In the genomic region with DNA sequence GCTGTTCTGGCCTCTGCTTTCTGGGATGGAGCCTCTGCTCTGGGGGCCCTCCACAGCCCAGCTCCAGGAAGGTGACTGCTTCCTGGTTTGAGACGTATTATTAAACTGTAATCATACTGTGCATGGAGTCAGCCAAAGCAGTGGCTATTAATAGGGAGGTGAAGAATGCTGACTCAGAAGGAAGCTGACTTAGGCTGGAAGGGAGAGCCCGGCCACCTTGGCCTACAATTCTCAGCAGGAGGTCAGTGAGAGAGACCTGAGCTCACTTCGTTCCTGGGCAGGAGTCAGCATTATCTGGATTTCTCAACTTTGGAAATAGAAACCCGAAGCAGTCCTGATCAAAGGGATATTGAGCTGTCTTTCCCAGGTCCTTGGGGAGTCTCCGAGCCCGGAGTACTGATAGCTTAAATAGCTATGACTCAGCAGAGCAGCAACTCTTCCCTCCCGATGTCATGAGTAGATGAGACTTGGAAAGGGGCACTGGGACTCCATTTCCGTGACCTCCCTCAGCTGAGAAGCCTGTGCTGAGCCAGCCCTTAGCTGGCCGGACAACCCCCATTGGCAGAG, we compare ENCODE assay signal across 12 cellular contexts.
DNase-seq lines count a peak whose midpoint lies in the region; ATAC-seq and TF ChIP-seq lines count a peak whose summit lies in the region.
"Had no signal": no experiment of that assay in that cellular context is flagged by ENCODE, and none has a peak within 500 bp of the region (broad histone marks: within the 10 kb centered on the region; RNA-seq: fewer than 3 reads in every experiment).

No MANE protein-coding gene starts in this region.

- no peaks in the 10 kb centered on the region for H3K36me3 Mint-ChIP-seq in activated naive CD4-positive, alpha-beta T cell treated with anti-CD3 and anti-CD28 coated beads, Interleukin-2, amount 10 ng/mL, durations not matched to agents 7 days and 5 days
- H3K36me3 Mint-ChIP-seq: CD8-positive, alpha-beta memory T cell had no signal

- H2AFZ ChIP-seq in fibroblast of lung (ENCODE audit: low read length), result peak overlapping the region; percentile 35

- no peaks in the 10 kb centered on the region for H3K36me3 ChIP-seq in BLaER1 treated with 17β-estradiol and CSF1 and Interleukin-3, amounts not matched to agents 10 nM and 100 nM
- no peaks in the 10 kb centered on the region for H3K36me3 ChIP-seq in RWPE2 (ENCODE audit: low read depth)
- no peaks in the 10 kb centered on the region for H3K36me3 ChIP-seq in fibroblast of lung (ENCODE audit: control insufficient read depth, insufficient read depth, low read length)
- H3K36me3 ChIP-seq: prostate gland had no signal

- H3K27me3 ChIP-seq in BLaER1 treated with 17β-estradiol and CSF1 and Interleukin-3, amounts not matched to agents 10 nM and 100 nM, result no peaks in the 10 kb centered on the region
- H3K27me3 ChIP-seq in RWPE2 (ENCODE audit: insufficient read depth, poor library complexity, severe bottlenecking), result no peaks in the 10 kb centered on the region
- H3K27me3 ChIP-seq in fibroblast of lung (ENCODE audit: control insufficient read depth, insufficient read depth, low read length), result no peaks in the 10 kb centered on the region

- TF ChIP-seq CTCF in RWPE2 (IDR thresholded peaks at IDR 0.05; ENCODE audit: poor library complexity, severe bottlenecking) (no peak), fibroblast of lung (conservative IDR thresholded peaks at IDR 0.05 in 1 of 2, IDR thresholded peaks at IDR 0.05 in 1 of 2; ENCODE audit: low read depth in 1 of 2, low read length in 2 of 2) (no peak), omental fat pad (IDR thresholded peaks at IDR 0.05) (no peak)

- H3K27me3 Mint-ChIP-seq in activated naive CD4-positive, alpha-beta T cell treated with anti-CD3 and anti-CD28 coated beads, Interleukin-2, amount 10 ng/mL, durations not matched to agents 7 days and 5 days, result peaks cover 11% of the 10 kb centered on the region

- CTCF ChIA-PET in activated naive CD4-positive, alpha-beta T cell treated with anti-CD3 and anti-CD28 coated beads, Interleukin-2, amount 10 ng/mL, durations not matched to agents 7 days and 5 days (lab: Charles Lee), result interaction anchor here (1.0 to 1.8 kb wide), 3 partner anchors 10 to 112 kb away, joined by 3 to 4 read pairs (median 3); no protein-coding TSS in a partner anchor

- peak overlapping the region in 6 of 11 experiments; percentile 25 to 62 (median 41); a peak in 11 of 22 replicates for H3K27ac ChIP-seq in BLaER1 treated with 17β-estradiol and CSF1 and Interleukin-3, amounts not matched to agents 10 nM and 100 nM
- H3K27ac ChIP-seq in RWPE2 (ENCODE audit: poor library complexity, severe bottlenecking) (no peak overlapping the region), fibroblast of lung (ENCODE audit: insufficient read depth, low read length) (no peak overlapping the region)
- H3K27ac ChIP-seq: KMS-11 had no signal

- peak overlapping the region in 9 of 11 experiments; percentile 11 to 88 (median 72); a peak in 14 of 22 replicates for H3K4me2 ChIP-seq in BLaER1 treated with 17β-estradiol and CSF1 and Interleukin-3, amounts not matched to agents 10 nM and 100 nM
- no peak overlapping the region for H3K4me2 ChIP-seq in fibroblast of lung (ENCODE audit: extremely low read depth, insufficient read depth, low read length)
- H3K4me2 ChIP-seq: KMS-11 had no signal

- H3K4me1 ChIP-seq in BLaER1 treated with 17β-estradiol and CSF1 and Interleukin-3, amounts not matched to agents 10 nM and 100 nM, result peaks cover 26 to 60% (median 53%) of the 10 kb centered on the region in 10 experiments
- H3K4me1 ChIP-seq in RWPE2 (ENCODE audit: insufficient read depth, poor library complexity, severe bottlenecking), result no peaks in the 10 kb centered on the region
- H3K4me1 ChIP-seq in fibroblast of lung (ENCODE audit: control insufficient read depth, extremely low read depth, insufficient read depth, low read length), result peaks cover 11% of the 10 kb centered on the region
- H3K4me1 ChIP-seq: prostate gland had no signal

- H3K4me3 Mint-ChIP-seq in activated naive CD4-positive, alpha-beta T cell treated with anti-CD3 and anti-CD28 coated beads, Interleukin-2, amount 10 ng/mL, durations not matched to agents 7 days and 5 days, result no peak overlapping the region
- H3K4me3 Mint-ChIP-seq: CD8-positive, alpha-beta memory T cell; T-helper 1 cell treated with Interleukin-12 subunit alpha and Interleukin-12 subunit beta and Interleukin-4 antibody, amounts not matched to agents 30 μg/mL and 1 μg/mL, for 36 hours had no signal

- ATAC-seq in RWPE2 (ENCODE audit: low read depth) (peak; percentile 57; the same call in 2 of the 3 replicates), omental fat pad (ENCODE audit: low FRiP score) (peak; percentile 90), HG03139 (IDR thresholded peaks at IDR 0.05; ENCODE audit: unreplicated experiment) (no peak), GM18498 (IDR thresholded peaks at IDR 0.05; ENCODE audit: unreplicated experiment) (no peak)

- no peaks in the 10 kb centered on the region for H4K20me1 ChIP-seq in BLaER1 treated with 17β-estradiol and CSF1 and Interleukin-3, amounts not matched to agents 10 nM and 100 nM
- no peaks in the 10 kb centered on the region for H4K20me1 ChIP-seq in fibroblast of lung (ENCODE audit: control insufficient read depth, extremely low read depth, insufficient read depth, low read length)

- H3K9me3 Mint-ChIP-seq in activated naive CD4-positive, alpha-beta T cell treated with anti-CD3 and anti-CD28 coated beads, Interleukin-2, amount 10 ng/mL, durations not matched to agents 7 days and 5 days, result no peaks in the 10 kb centered on the region
- H3K9me3 Mint-ChIP-seq: CD8-positive, alpha-beta memory T cell; T-helper 1 cell treated with Interleukin-12 subunit alpha and Interleukin-12 subunit beta and Interleukin-4 antibody, amounts not matched to agents 30 μg/mL and 1 μg/mL, for 36 hours had no signal

- H3K27ac Mint-ChIP-seq in activated naive CD4-positive, alpha-beta T cell treated with anti-CD3 and anti-CD28 coated beads, Interleukin-2, amount 10 ng/mL, durations not matched to agents 7 days and 5 days, result no peak overlapping the region
- H3K27ac Mint-ChIP-seq: T-helper 1 cell treated with Interleukin-12 subunit alpha and Interleukin-12 subunit beta and Interleukin-4 antibody, amounts not matched to agents 30 μg/mL and 1 μg/mL, for 36 hours had no signal

- H3K9ac ChIP-seq in BLaER1 treated with 17β-estradiol and CSF1 and Interleukin-3, amounts not matched to agents 10 nM and 100 nM, result peak overlapping the region in 2 of 11 experiments; percentile 34 to 36; a peak in 2 of 22 replicates
- H3K9ac ChIP-seq in fibroblast of lung (ENCODE audit: insufficient read depth, low read length), result no peak overlapping the region
- H3K9ac ChIP-seq: KMS-11 had no signal

- H3K4me3 ChIP-seq in BLaER1 treated with 17β-estradiol and CSF1 and Interleukin-3, amounts not matched to agents 10 nM and 100 nM, result no peak overlapping the region
- H3K4me3 ChIP-seq in RWPE2 (ENCODE audit: severe bottlenecking) (no peak overlapping the region), fibroblast of lung (replicated peaks in 1 of 4; ENCODE audit: control extremely low read depth in 1 of 4, insufficient read depth in 1 of 4, low read depth in 3 of 4, low read length in 4 of 4) (no peak overlapping the region)
- H3K4me3 ChIP-seq: prostate gland had no signal

- H3K79me2 ChIP-seq in fibroblast of lung (ENCODE audit: control insufficient read depth, insufficient read depth, low read length), result no peaks in the 10 kb centered on the region

- H3K9me3 ChIP-seq in BLaER1 treated with 17β-estradiol and CSF1 and Interleukin-3, amounts not matched to agents 10 nM and 100 nM (replicated peaks in 1 of 11), result no peaks in the 10 kb centered on the region
- no peaks in the 10 kb centered on the region for H3K9me3 ChIP-seq in RWPE2 (ENCODE audit: severe bottlenecking)
- peaks cover 2% of the 10 kb centered on the region for H3K9me3 ChIP-seq in fibroblast of lung (ENCODE audit: control insufficient read depth, insufficient read depth, low read depth, low read length)
- H3K9me3 ChIP-seq: prostate gland had no signal

- peaks cover 10% of the 10 kb centered on the region for H3K4me1 Mint-ChIP-seq in activated naive CD4-positive, alpha-beta T cell treated with anti-CD3 and anti-CD28 coated beads, Interleukin-2, amount 10 ng/mL, durations not matched to agents 7 days and 5 days

- DNase-seq in RWPE2 (ENCODE audit: low spot score) (no peak), fibroblast of lung (ENCODE audit: low read depth in 2 of 2) (peak; percentile 57 to 69), omental fat pad (ENCODE audit: low spot score) (no peak), COLO668 (lab: John Stamatoyannopoulos, UW; ENCODE audit: unreplicated experiment) (no peak)
- no peak for DNase-seq in activated naive CD4-positive, alpha-beta T cell treated with anti-CD3 and anti-CD28 coated beads, Interleukin-2, amount 10 ng/mL, durations not matched to agents 7 days and 5 days
- DNase-seq: CD8-positive, alpha-beta memory T cell had no signal

Comparison
In these comparisons a context has a peak if more than half of its experiments do, and no peak if none do; other contexts are left out.
1. H3K27ac ChIP-seq: peak in BLaER1 treated with 17β-estradiol and CSF1 and Interleukin-3, amounts not matched to agents 10 nM and 100 nM (6 of 11); none in RWPE2 (single experiment) and fibroblast of lung (single experiment).
2. ATAC-seq: peak in RWPE2 (single experiment) and omental fat pad (single experiment); none in HG03139 (single experiment) and GM18498 (single experiment).
3. DNase-seq: peak in fibroblast of lung (2 of 2); none in RWPE2 (single experiment), omental fat pad (single experiment), activated naive CD4-positive, alpha-beta T cell treated with anti-CD3 and anti-CD28 coated beads, Interleukin-2, amount 10 ng/mL, durations not matched to agents 7 days and 5 days (single experiment) and COLO668 (single experiment).